ENCODE assay signal across 1 cellular context in the genomic region with DNA sequence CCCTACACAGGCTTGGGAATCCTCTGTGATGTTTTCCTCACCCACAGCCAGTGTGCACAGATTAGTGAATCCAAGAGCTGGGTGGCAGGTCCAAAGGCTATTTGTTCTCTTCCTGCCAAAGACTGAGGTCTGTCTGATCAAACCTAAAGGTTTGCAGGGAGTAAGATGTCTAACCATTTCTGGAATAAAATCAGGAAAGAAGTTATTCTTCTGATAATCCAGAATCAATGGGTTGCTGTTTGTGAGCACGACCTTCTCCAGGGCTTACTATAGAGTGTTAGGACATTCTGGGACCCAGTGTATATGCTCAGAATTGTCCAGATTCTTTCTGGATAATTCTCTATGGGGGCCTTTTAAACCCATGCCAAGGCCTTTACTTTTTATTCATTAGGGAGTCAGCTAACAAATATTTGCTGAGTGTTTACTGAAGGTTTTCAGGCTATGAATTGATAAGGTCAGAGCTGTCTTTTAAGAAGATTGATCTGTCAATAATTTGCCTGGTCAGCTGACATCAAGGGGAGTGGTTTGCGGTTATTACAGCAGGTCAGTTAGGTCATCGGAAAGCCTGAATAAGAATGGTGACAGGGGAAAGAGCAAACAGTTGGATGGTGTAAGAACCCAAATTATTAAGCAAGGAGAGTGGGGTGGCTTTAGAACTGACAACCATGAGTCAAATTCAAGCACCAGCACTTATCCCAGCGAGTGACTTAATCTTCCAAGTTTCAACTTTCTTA.
TF ChIP-seq lines count a peak whose summit lies in the region.

No MANE protein-coding gene starts in this region.

TF ChIP-seq in HepG2, 621 proteins besides CTCF, POLR2A, EP300 and RAD21 (continued from another document and continues in another):
- TF ChIP-seq, protein P1, sequence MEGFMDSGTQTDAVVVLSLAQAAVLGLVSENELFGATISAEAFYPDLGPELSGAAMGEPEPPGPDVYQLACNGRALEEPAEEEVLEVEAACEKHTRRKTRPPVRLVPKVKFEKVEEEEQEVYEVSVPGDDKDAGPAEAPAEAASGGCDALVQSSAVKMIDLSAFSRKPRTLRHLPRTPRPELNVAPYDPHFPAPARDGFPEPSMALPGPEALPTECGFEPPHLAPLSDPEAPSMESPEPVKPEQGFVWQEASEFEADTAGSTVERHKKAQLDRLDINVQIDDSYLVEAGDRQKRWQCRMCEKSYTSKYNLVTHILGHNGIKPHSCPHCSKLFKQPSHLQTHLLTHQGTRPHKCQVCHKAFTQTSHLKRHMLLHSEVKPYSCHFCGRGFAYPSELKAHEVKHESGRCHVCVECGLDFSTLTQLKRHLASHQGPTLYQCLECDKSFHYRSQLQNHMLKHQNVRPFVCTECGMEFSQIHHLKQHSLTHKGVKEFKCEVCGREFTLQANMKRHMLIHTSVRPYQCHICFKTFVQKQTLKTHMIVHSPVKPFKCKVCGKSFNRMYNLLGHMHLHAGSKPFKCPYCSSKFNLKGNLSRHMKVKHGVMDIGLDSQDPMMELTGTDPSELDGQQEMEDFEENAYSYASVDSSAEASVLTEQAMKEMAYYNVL (CRISPR knock-in tag; IDR thresholded peaks at IDR 0.05; ENCODE audit: borderline replicate concordance) = peak; percentile 91; the same call in 1 of the 2 replicates
- TF ChIP-seq, protein P2, sequence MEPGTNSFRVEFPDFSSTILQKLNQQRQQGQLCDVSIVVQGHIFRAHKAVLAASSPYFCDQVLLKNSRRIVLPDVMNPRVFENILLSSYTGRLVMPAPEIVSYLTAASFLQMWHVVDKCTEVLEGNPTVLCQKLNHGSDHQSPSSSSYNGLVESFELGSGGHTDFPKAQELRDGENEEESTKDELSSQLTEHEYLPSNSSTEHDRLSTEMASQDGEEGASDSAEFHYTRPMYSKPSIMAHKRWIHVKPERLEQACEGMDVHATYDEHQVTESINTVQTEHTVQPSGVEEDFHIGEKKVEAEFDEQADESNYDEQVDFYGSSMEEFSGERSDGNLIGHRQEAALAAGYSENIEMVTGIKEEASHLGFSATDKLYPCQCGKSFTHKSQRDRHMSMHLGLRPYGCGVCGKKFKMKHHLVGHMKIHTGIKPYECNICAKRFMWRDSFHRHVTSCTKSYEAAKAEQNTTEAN (CRISPR knock-in tag; conservative IDR thresholded peaks at IDR 0.05) = no peak; the same call in 1 of the 2 replicates
- TF ChIP-seq ZNF496 (CRISPR knock-in tag; IDR thresholded peaks at IDR 0.05; ENCODE audit: insufficient replicate concordance) = no peak
- peak; percentile 48; the same call in 1 of the 2 replicates for TF ChIP-seq DMAP1 (CRISPR knock-in tag; IDR thresholded peaks at IDR 0.05)
- TF ChIP-seq, protein P3, sequence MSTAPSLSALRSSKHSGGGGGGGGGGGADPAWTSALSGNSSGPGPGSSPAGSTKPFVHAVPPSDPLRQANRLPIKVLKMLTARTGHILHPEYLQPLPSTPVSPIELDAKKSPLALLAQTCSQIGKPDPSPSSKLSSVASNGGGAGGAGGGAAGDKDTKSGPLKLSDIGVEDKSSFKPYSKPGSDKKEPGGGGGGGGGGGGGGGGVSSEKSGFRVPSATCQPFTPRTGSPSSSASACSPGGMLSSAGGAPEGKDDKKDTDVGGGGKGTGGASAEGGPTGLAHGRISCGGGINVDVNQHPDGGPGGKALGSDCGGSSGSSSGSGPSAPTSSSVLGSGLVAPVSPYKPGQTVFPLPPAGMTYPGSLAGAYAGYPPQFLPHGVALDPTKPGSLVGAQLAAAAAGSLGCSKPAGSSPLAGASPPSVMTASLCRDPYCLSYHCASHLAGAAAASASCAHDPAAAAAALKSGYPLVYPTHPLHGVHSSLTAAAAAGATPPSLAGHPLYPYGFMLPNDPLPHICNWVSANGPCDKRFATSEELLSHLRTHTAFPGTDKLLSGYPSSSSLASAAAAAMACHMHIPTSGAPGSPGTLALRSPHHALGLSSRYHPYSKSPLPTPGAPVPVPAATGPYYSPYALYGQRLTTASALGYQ (CRISPR knock-in tag; IDR thresholded peaks at IDR 0.05) = peak; percentile 77; the same call in 1 of the 2 replicates
- peak; percentile 87; the same call in 1 of the 2 replicates for TF ChIP-seq NFIC (IDR thresholded peaks at IDR 0.05; ENCODE audit: low read length)
- TF ChIP-seq SIX4 (CRISPR knock-in tag; IDR thresholded peaks at IDR 0.05) = no peak
- TF ChIP-seq ZNF878 (CRISPR knock-in tag; IDR thresholded peaks at IDR 0.05) = no peak
- TF ChIP-seq MAF1 (CRISPR knock-in tag; IDR thresholded peaks at IDR 0.05; ENCODE audit: borderline replicate concordance) = no peak
- TF ChIP-seq, protein P4, sequence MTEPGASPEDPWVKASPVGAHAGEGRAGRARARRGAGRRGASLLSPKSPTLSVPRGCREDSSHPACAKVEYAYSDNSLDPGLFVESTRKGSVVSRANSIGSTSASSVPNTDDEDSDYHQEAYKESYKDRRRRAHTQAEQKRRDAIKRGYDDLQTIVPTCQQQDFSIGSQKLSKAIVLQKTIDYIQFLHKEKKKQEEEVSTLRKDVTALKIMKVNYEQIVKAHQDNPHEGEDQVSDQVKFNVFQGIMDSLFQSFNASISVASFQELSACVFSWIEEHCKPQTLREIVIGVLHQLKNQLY (CRISPR knock-in tag; IDR thresholded peaks at IDR 0.05) = no peak; the same call in 1 of the 2 replicates
- TF ChIP-seq ZSCAN22 (CRISPR knock-in tag; IDR thresholded peaks at IDR 0.05) = no peak
- no peak for TF ChIP-seq PAX8 (CRISPR knock-in tag; IDR thresholded peaks at IDR 0.05; ENCODE audit: borderline replicate concordance)
- TF ChIP-seq, protein P5, sequence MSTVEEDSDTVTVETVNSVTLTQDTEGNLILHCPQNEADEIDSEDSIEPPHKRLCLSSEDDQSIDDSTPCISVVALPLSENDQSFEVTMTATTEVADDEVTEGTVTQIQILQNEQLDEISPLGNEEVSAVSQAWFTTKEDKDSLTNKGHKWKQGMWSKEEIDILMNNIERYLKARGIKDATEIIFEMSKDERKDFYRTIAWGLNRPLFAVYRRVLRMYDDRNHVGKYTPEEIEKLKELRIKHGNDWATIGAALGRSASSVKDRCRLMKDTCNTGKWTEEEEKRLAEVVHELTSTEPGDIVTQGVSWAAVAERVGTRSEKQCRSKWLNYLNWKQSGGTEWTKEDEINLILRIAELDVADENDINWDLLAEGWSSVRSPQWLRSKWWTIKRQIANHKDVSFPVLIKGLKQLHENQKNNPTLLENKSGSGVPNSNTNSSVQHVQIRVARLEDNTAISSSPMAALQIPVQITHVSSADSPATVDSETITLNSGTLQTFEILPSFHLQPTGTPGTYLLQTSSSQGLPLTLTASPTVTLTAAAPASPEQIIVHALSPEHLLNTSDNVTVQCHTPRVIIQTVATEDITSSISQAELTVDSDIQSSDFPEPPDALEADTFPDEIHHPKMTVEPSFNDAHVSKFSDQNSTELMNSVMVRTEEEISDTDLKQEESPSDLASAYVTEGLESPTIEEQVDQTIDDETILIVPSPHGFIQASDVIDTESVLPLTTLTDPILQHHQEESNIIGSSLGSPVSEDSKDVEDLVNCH (CRISPR knock-in tag; IDR thresholded peaks at IDR 0.05) = no peak
- peak; percentile 74; the same call in 1 of the 2 replicates for TF ChIP-seq ZKSCAN8 (CRISPR knock-in tag; IDR thresholded peaks at IDR 0.05; ENCODE audit: borderline replicate concordance)
- TF ChIP-seq SATB2 (CRISPR knock-in tag; IDR thresholded peaks at IDR 0.05) = no peak
- TF ChIP-seq FLYWCH1 (CRISPR knock-in tag; IDR thresholded peaks at IDR 0.05) = no peak
- TF ChIP-seq NR2C2 (CRISPR knock-in tag; IDR thresholded peaks at IDR 0.05; ENCODE audit: borderline replicate concordance) = peak; percentile 68; the same call in 1 of the 2 replicates
- TF ChIP-seq ZNF670 (CRISPR knock-in tag; IDR thresholded peaks at IDR 0.05; ENCODE audit: borderline replicate concordance) = no peak
- TF ChIP-seq NCOR1 (IDR thresholded peaks at IDR 0.05; ENCODE audit: borderline replicate concordance, low read length) = peak; percentile 89
- TF ChIP-seq ZNF431 (CRISPR knock-in tag; IDR thresholded peaks at IDR 0.05; ENCODE audit: borderline replicate concordance, low read depth) = 0 out of 2 replicates have a peak, but pooled peaks have one; percentile 29
- TF ChIP-seq JUNB (CRISPR knock-in tag; IDR thresholded peaks at IDR 0.05; ENCODE audit: borderline replicate concordance) = peak; percentile 59; the same call in 1 of the 2 replicates
- TF ChIP-seq ZNF619 (CRISPR knock-in tag; IDR thresholded peaks at IDR 0.05) = no peak
- no peak for TF ChIP-seq AGO2 (optimal IDR thresholded peaks at IDR 0.05; ENCODE audit: low read depth, low read length)
- no peak for TF ChIP-seq ZNF460 (CRISPR knock-in tag; IDR thresholded peaks at IDR 0.05; ENCODE audit: borderline replicate concordance)
- no peak; the same call in 1 of the 2 replicates for TF ChIP-seq ZNF652 (CRISPR knock-in tag; IDR thresholded peaks at IDR 0.05; ENCODE audit: borderline replicate concordance, low read depth)
- TF ChIP-seq CBX5 (CRISPR knock-in tag; IDR thresholded peaks at IDR 0.05; ENCODE audit: borderline replicate concordance) = peak; percentile 55; the same call in 1 of the 2 replicates
- TF ChIP-seq XRCC5 (optimal IDR thresholded peaks at IDR 0.05; ENCODE audit: low read length) = no peak
- TF ChIP-seq, protein P6, sequence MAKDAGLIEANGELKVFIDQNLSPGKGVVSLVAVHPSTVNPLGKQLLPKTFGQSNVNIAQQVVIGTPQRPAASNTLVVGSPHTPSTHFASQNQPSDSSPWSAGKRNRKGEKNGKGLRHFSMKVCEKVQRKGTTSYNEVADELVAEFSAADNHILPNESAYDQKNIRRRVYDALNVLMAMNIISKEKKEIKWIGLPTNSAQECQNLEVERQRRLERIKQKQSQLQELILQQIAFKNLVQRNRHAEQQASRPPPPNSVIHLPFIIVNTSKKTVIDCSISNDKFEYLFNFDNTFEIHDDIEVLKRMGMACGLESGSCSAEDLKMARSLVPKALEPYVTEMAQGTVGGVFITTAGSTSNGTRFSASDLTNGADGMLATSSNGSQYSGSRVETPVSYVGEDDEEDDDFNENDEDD (CRISPR knock-in tag; IDR thresholded peaks at IDR 0.05; ENCODE audit: borderline replicate concordance) = no peak; the same call in 1 of the 2 replicates
- TF ChIP-seq, protein P7, sequence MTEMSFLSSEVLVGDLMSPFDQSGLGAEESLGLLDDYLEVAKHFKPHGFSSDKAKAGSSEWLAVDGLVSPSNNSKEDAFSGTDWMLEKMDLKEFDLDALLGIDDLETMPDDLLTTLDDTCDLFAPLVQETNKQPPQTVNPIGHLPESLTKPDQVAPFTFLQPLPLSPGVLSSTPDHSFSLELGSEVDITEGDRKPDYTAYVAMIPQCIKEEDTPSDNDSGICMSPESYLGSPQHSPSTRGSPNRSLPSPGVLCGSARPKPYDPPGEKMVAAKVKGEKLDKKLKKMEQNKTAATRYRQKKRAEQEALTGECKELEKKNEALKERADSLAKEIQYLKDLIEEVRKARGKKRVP (CRISPR knock-in tag; IDR thresholded peaks at IDR 0.05) = peak; percentile 81 to 99
- TF ChIP-seq ZNF782 (CRISPR knock-in tag; IDR thresholded peaks at IDR 0.05; ENCODE audit: borderline replicate concordance) = no peak
- TF ChIP-seq IKZF1 (IDR thresholded peaks at IDR 0.05) = no peak
- no peak for TF ChIP-seq CCAR2 (optimal IDR thresholded peaks at IDR 0.05; ENCODE audit: low read depth, low read length)
- TF ChIP-seq, protein P8, sequence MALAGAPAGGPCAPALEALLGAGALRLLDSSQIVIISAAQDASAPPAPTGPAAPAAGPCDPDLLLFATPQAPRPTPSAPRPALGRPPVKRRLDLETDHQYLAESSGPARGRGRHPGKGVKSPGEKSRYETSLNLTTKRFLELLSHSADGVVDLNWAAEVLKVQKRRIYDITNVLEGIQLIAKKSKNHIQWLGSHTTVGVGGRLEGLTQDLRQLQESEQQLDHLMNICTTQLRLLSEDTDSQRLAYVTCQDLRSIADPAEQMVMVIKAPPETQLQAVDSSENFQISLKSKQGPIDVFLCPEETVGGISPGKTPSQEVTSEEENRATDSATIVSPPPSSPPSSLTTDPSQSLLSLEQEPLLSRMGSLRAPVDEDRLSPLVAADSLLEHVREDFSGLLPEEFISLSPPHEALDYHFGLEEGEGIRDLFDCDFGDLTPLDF (CRISPR knock-in tag; IDR thresholded peaks at IDR 0.05) = no peak
- no peak for TF ChIP-seq SIX1 (CRISPR knock-in tag; IDR thresholded peaks at IDR 0.05; ENCODE audit: borderline replicate concordance)
- TF ChIP-seq ZNF17 (CRISPR knock-in tag; IDR thresholded peaks at IDR 0.05) = no peak
- TF ChIP-seq NFYB (CRISPR knock-in tag; IDR thresholded peaks at IDR 0.05) = no peak
- no peak for TF ChIP-seq ZNF563 (CRISPR knock-in tag; IDR thresholded peaks at IDR 0.05)
- TF ChIP-seq MED13 (CRISPR knock-in tag; IDR thresholded peaks at IDR 0.05) = 0 out of 2 replicates have a peak, but pooled peaks have one; percentile 97
- peak; percentile 68; the same call in 1 of the 2 replicates for TF ChIP-seq RXRA (CRISPR knock-in tag; IDR thresholded peaks at IDR 0.05)
- TF ChIP-seq PPARG (CRISPR knock-in tag; conservative IDR thresholded peaks at IDR 0.05) = peak; percentile 56; the same call in 1 of the 2 replicates
- TF ChIP-seq, protein P9, sequence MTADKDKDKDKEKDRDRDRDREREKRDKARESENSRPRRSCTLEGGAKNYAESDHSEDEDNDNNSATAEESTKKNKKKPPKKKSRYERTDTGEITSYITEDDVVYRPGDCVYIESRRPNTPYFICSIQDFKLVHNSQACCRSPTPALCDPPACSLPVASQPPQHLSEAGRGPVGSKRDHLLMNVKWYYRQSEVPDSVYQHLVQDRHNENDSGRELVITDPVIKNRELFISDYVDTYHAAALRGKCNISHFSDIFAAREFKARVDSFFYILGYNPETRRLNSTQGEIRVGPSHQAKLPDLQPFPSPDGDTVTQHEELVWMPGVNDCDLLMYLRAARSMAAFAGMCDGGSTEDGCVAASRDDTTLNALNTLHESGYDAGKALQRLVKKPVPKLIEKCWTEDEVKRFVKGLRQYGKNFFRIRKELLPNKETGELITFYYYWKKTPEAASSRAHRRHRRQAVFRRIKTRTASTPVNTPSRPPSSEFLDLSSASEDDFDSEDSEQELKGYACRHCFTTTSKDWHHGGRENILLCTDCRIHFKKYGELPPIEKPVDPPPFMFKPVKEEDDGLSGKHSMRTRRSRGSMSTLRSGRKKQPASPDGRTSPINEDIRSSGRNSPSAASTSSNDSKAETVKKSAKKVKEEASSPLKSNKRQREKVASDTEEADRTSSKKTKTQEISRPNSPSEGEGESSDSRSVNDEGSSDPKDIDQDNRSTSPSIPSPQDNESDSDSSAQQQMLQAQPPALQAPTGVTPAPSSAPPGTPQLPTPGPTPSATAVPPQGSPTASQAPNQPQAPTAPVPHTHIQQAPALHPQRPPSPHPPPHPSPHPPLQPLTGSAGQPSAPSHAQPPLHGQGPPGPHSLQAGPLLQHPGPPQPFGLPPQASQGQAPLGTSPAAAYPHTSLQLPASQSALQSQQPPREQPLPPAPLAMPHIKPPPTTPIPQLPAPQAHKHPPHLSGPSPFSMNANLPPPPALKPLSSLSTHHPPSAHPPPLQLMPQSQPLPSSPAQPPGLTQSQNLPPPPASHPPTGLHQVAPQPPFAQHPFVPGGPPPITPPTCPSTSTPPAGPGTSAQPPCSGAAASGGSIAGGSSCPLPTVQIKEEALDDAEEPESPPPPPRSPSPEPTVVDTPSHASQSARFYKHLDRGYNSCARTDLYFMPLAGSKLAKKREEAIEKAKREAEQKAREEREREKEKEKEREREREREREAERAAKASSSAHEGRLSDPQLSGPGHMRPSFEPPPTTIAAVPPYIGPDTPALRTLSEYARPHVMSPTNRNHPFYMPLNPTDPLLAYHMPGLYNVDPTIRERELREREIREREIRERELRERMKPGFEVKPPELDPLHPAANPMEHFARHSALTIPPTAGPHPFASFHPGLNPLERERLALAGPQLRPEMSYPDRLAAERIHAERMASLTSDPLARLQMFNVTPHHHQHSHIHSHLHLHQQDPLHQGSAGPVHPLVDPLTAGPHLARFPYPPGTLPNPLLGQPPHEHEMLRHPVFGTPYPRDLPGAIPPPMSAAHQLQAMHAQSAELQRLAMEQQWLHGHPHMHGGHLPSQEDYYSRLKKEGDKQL (CRISPR knock-in tag; IDR thresholded peaks at IDR 0.05; ENCODE audit: low read depth) = peak; percentile 79
- TF ChIP-seq PHB2 (IDR thresholded peaks at IDR 0.05; ENCODE audit: partially characterized antibody) = no peak
- TF ChIP-seq ZNF329 (CRISPR knock-in tag; IDR thresholded peaks at IDR 0.05; ENCODE audit: low read depth) = no peak
- TF ChIP-seq MXD4 (CRISPR knock-in tag; IDR thresholded peaks at IDR 0.05) = no peak
